ENCODE assay signal across 21 cellular contexts in the genomic region with DNA sequence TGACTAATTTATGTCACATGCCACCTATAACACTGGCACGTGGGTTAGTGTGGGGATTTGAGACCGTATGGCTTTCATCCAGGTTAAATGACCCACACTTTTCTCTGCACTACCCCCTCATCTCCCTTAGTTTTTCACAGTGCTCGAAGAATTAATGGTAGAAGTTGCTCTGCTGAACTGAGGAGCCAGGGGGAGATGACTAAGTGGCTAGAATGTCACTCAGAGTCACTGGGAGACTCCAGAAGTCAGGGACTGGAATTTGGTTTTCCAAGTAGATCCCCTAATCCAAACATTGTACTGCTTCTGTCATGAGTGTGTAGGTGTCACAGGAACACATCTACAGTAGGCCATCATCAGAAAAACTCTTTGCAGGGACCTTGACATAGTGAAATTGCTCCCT.
A peak's percentile ranks its signal among the peaks of the same experiment; 100 is the strongest.
DNase-seq lines count a peak whose midpoint lies in the region; ATAC-seq, FAIRE-seq and TF ChIP-seq lines count a peak whose summit lies in the region.
"Had no signal": no experiment of that assay in that cellular context is flagged by ENCODE, and none has a peak within 500 bp of the region (broad histone marks: within the 10 kb centered on the region; RNA-seq: fewer than 3 reads in every experiment).

No MANE protein-coding gene starts in this region.

- H3K27ac ChIP-seq in HepG2 (ENCODE audit: extremely low read length, insufficient read depth, low read length) (no peak overlapping the region), right lobe of liver (no peak overlapping the region), SJCRH30 (no peak overlapping the region)
- H3K27ac ChIP-seq: 22Rv1, A549, C4-2B, HL-60 had no signal

- no peak for FAIRE-seq in HepG2 (lab: Jason Lieb, UNC)
- FAIRE-seq: A549, D721Med, GM12892, GM18507, H1 had no signal

- BruUV-seq in HepG2 (replicated peaks; lab: Mats Ljungman, UMichigan), result no TSS peak

- peaks cover 0 to 4% of the 10 kb centered on the region in 2 experiments; a peak in 1 of 5 replicates for H3K27me3 ChIP-seq in HepG2 (ENCODE audit: control insufficient read depth in 1 of 2, insufficient read depth in 2 of 2, low read length in 2 of 2)
- H3K27me3 ChIP-seq in right lobe of liver, result no peaks in the 10 kb centered on the region
- H3K27me3 ChIP-seq in HAP-1 (ENCODE audit: low read depth), result no peaks in the 10 kb centered on the region
- no peaks in the 10 kb centered on the region for H3K27me3 ChIP-seq in SJCRH30

- H3K9me3 ChIP-seq in HepG2 (ENCODE audit: low read length) (no peaks in the 10 kb centered on the region), right lobe of liver (no peaks in the 10 kb centered on the region), HAP-1 (no peaks in the 10 kb centered on the region), SJCRH30 (replicated peaks) (no peaks in the 10 kb centered on the region)
- H3K9me3 ChIP-seq: A549, Caco-2 had no signal

- DNase-seq in HepG2 (ENCODE audit: low spot score) (no peak), right lobe of liver (no peak), astrocyte of the hippocampus (ENCODE audit: low read depth, low spot score) (peak; percentile 2), myocyte (ENCODE audit: low read depth) (peak; percentile 13), HAP-1 (ENCODE audit: low spot score in 2 of 2) (no peak), SJCRH30 (no peak), NCI-H69 (lab: John Stamatoyannopoulos, UW) (no peak)
- DNase-seq: AML-193; Caco-2; CD4-positive, alpha-beta T cell; GDM1; H9 had no signal

- CTCF ChIA-PET in HepG2 (lab: Yijun Ruan, JAX; ENCODE audit: low intra/inter-chr PET ratio, low total read pairs), result no interaction called here

- ATAC-seq in HepG2 (no peak), right lobe of liver (no peak), GM21360 (IDR thresholded peaks at IDR 0.05; ENCODE audit: unreplicated experiment) (no peak)
- ATAC-seq: A549 had no signal

- intact Hi-C loops in HepG2 (cut with micrococcal nuclease; ENCODE audit: unreplicated experiment), result no loop called here
- intact Hi-C loops in right lobe of liver (cut with DNase I), result no loop called here

- H3K4me1 ChIP-seq in HepG2 (ENCODE audit: insufficient read depth, low read length) (no peaks in the 10 kb centered on the region), right lobe of liver (no peaks in the 10 kb centered on the region), HAP-1 (no peaks in the 10 kb centered on the region), SJCRH30 (peaks cover 13% of the 10 kb centered on the region; the same call in 1 of the 2 replicates)
- H3K4me1 ChIP-seq: A549, Caco-2 had no signal

- H4K20me1 ChIP-seq in HepG2 (ENCODE audit: insufficient read depth, low read length), result no peaks in the 10 kb centered on the region

- POLR2A ChIA-PET in HepG2 (lab: Yijun Ruan, JAX), result no interaction called here

- no peaks in the 10 kb centered on the region for H3K36me3 ChIP-seq in HepG2 (replicated peaks in 1 of 2; ENCODE audit: control insufficient read depth in 1 of 2, insufficient read depth in 2 of 2, low read length in 2 of 2)
- H3K36me3 ChIP-seq in right lobe of liver, result no peaks in the 10 kb centered on the region
- no peaks in the 10 kb centered on the region for H3K36me3 ChIP-seq in HAP-1 (replicated peaks)
- H3K36me3 ChIP-seq in SJCRH30, result no peaks in the 10 kb centered on the region

- H3K4me3 ChIP-seq in HepG2 (replicated peaks in 1 of 3; ENCODE audit: insufficient read depth in 1 of 3, low read depth in 2 of 3, low read length in 3 of 3), result no peak overlapping the region
- H3K4me3 ChIP-seq in right lobe of liver, result no peak overlapping the region
- no peak overlapping the region for H3K4me3 ChIP-seq in HAP-1
- H3K4me3 ChIP-seq in SJCRH30, result no peak overlapping the region
- H3K4me3 ChIP-seq: A549 had no signal

- no peak for TF ChIP-seq EP300 in HepG2 (IDR thresholded peaks at IDR 0.05; ENCODE audit: low read depth in 2 of 2, low read length in 2 of 2)
- TF ChIP-seq EP300 in HepG2 (CRISPR knock-in tag; IDR thresholded peaks at IDR 0.05; ENCODE audit: borderline replicate concordance), result no peak

- no peak for TF ChIP-seq CTCF in HepG2 (CRISPR knock-in tag; IDR thresholded peaks at IDR 0.05)
- no peak for TF ChIP-seq CTCF in right lobe of liver (IDR thresholded peaks at IDR 0.05)

- no peak for TF ChIP-seq RAD21 in HepG2 (CRISPR knock-in tag; IDR thresholded peaks at IDR 0.05)

- TF ChIP-seq POLR2A in HepG2 (IDR thresholded peaks at IDR 0.05; ENCODE audit: insufficient read depth in 1 of 2, low read depth in 2 of 2, low read length in 2 of 2) (no peak), right lobe of liver (IDR thresholded peaks at IDR 0.05) (no peak)

- 0% methylated on average over 3 of the region's 3 CpGs for WGBS in HepG2 (ENCODE audit: low lambda C conversion rate)
- 47% methylated on average over 3 of the region's 3 CpGs for WGBS in right lobe of liver (ENCODE audit: insufficient coverage, low coverage, low lambda C conversion rate, missing lambda C conversion rate)

- H3K4me2 ChIP-seq in HepG2 (ENCODE audit: low read depth, low read length), result no peak overlapping the region
- H3K4me2 ChIP-seq: A549 had no signal

- in situ Hi-C loops in HepG2 (cut with HindIII; ENCODE audit: extremely low pct_ligation_motif_present, low pct_unique_long_range_greater_than_20kb) (no loop called here), HAP-1 (cut with MboI; ENCODE audit: low sequenced_read_pairs) (no loop called here)

- no peaks in the 10 kb centered on the region for H3K79me2 ChIP-seq in HepG2 (ENCODE audit: insufficient read depth, low read length)

- no peak overlapping the region for H2AFZ ChIP-seq in HepG2 (ENCODE audit: low read length)

- no peak overlapping the region for H3K9ac ChIP-seq in HepG2 (ENCODE audit: insufficient read depth, low read depth, low read length)

TF ChIP-seq in HepG2, 621 proteins besides CTCF, POLR2A, EP300 and RAD21:
- TF ChIP-seq MNT (IDR thresholded peaks at IDR 0.05) (peak; percentile 67), ZNF790 (CRISPR knock-in tag; IDR thresholded peaks at IDR 0.05; ENCODE audit: borderline replicate concordance) (no peak)

Comparison
In these comparisons a context has a peak if more than half of its experiments do, and no peak if none do; other contexts are left out.
1. DNase-seq: peak in astrocyte of the hippocampus (single experiment) and myocyte (single experiment); none in HepG2 (single experiment), right lobe of liver (0 of 3), HAP-1 (0 of 2), SJCRH30 (0 of 2) and NCI-H69 (single experiment).